ENCODE assay signal across 11 cellular contexts in genomic region chr5:56211298-56211865, GRCh38. TPM values are rescaled to one million over a fixed set of nuclear protein-coding genes. Genes with fewer than 3 reads are reported as not detected.
DNase-seq lines count a peak whose midpoint lies in the region; ATAC-seq, FAIRE-seq and TF ChIP-seq lines count a peak whose summit lies in the region.
"Had no signal": no experiment of that assay in that cellular context is flagged by ENCODE, and none has a peak within 500 bp of the region (broad histone marks: within the 10 kb centered on the region; RNA-seq: fewer than 3 reads in every experiment).

No MANE protein-coding gene starts in this region.

- no peak overlapping the region for H3K4me3 ChIP-seq in fibroblast of mammary gland (ENCODE audit: control insufficient read depth, low read depth, low read length)
- no peak overlapping the region for H3K4me3 ChIP-seq in neuronal stem cell (ENCODE audit: low read length in 2 of 2)

- H2BK15ac ChIP-seq in neuronal stem cell (ENCODE audit: low read length), result no peak overlapping the region

- ATAC-seq in HG02623 (IDR thresholded peaks at IDR 0.05; ENCODE audit: unreplicated experiment), result no peak

- WGBS in neuronal stem cell (ENCODE audit: extremely low coverage in 2 of 2, insufficient read length in 2 of 2, insufficient replicate concordance in 1 of 2), 2 donors, result no CpG with 5 or more reads among the region's 2 CpGs

- peak overlapping the region; percentile 14 for H3K27ac ChIP-seq in neuronal stem cell (replicated peaks; ENCODE audit: low read length)

- no peak overlapping the region for H2AK5ac ChIP-seq in neuronal stem cell (ENCODE audit: low read depth, low read length)

- H2BK5ac ChIP-seq in neuronal stem cell (ENCODE audit: low read length), result no peak overlapping the region

- H4K8ac ChIP-seq in neuronal stem cell (ENCODE audit: low read depth, low read length), result no peak overlapping the region

- no peak overlapping the region for H3K4ac ChIP-seq in neuronal stem cell (ENCODE audit: low read length)

- peaks cover 3 to 5% of the 10 kb centered on the region in 2 donors for H3K9me3 ChIP-seq in neuronal stem cell (replicated peaks in 1 of 2; ENCODE audit: control insufficient read depth in 2 of 2, insufficient read depth in 1 of 2, low read depth in 1 of 2, low read length in 2 of 2)

- in situ Hi-C loops in GM13977 (cut with MboI; ENCODE audit: low pct_unique_long_range_greater_than_20kb, low sequenced_read_pairs, unreplicated experiment), result no loop called here

- no peak overlapping the region for H3K14ac ChIP-seq in neuronal stem cell (ENCODE audit: low read length)

- no peak overlapping the region for H2BK12ac ChIP-seq in neuronal stem cell (ENCODE audit: low read length)

- no peak overlapping the region for H2BK120ac ChIP-seq in neuronal stem cell (ENCODE audit: low read depth, low read length)

- DNase-seq in COLO829 (ENCODE audit: low spot score) (peak; percentile 68), RCC 7860 (ENCODE audit: low spot score) (peak; percentile 87), fibroblast of mammary gland (ENCODE audit: low read depth) (peak; percentile 91), neuronal stem cell (ENCODE audit: low spot score) (peak; percentile 46), GM13977 (ENCODE audit: low spot score) (no peak), NCI-H748 (lab: John Stamatoyannopoulos, UW; ENCODE audit: unreplicated experiment) (no peak)
- no peak for DNase-seq in activated naive CD4-positive, alpha-beta T cell (lab: John Stamatoyannopoulos, UW)
- DNase-seq: activated B cell treated with CpG ODN at 0.5 μM for 24 hours, DMS 273 treated with DMSO at 0.1 percent for 48 hours, midbrain had no signal

- no peaks in the 10 kb centered on the region for H3K27me3 ChIP-seq in neuronal stem cell (ENCODE audit: control insufficient read depth in 3 of 3, insufficient read depth in 3 of 3, low read depth in 1 of 3, low read length in 3 of 3)

- no peaks in the 10 kb centered on the region for H3K36me3 ChIP-seq in neuronal stem cell (replicated peaks in 1 of 2; ENCODE audit: control insufficient read depth in 2 of 2, insufficient read depth in 2 of 2, low read length in 2 of 2)

- no peak overlapping the region for H3K23ac ChIP-seq in neuronal stem cell (ENCODE audit: low read depth, low read length, poor library complexity)

- no peaks in the 10 kb centered on the region for H3K79me1 ChIP-seq in neuronal stem cell (ENCODE audit: low read depth, low read length)

- peak; percentile 88 for FAIRE-seq in RCC 7860 (lab: Jason Lieb, UNC)

- no peak overlapping the region for H2AFZ ChIP-seq in neuronal stem cell (ENCODE audit: low read length)

- H3K18ac ChIP-seq in neuronal stem cell (ENCODE audit: low read length), result no peak overlapping the region

- H3K9ac ChIP-seq in neuronal stem cell (ENCODE audit: low read depth, low read length, poor library complexity), result no peak overlapping the region

- no peak for TF ChIP-seq CTCF in fibroblast of mammary gland (conservative IDR thresholded peaks at IDR 0.05; ENCODE audit: control insufficient read depth, insufficient read depth, low read depth, low read length)
- no peak for TF ChIP-seq CTCF in GM13977 (IDR thresholded peaks at IDR 0.05; ENCODE audit: extremely low read depth, insufficient read depth, missing control alignments)

- H4K91ac ChIP-seq in neuronal stem cell (ENCODE audit: low read depth, low read length, poor library complexity), result no peak overlapping the region

- no peak overlapping the region for H3K4me2 ChIP-seq in neuronal stem cell (ENCODE audit: insufficient read depth, low read length, poor library complexity, severe bottlenecking)

- H3K4me1 ChIP-seq in neuronal stem cell (ENCODE audit: control insufficient read depth in 2 of 2, insufficient read depth in 1 of 2, low read depth in 1 of 2, low read length in 2 of 2), result peaks cover 2 to 12% of the 10 kb centered on the region in 2 donors

RNA-seq across cellular contexts. Expression of gene ANKRD55, which starts 21.7 kb away (rescaled TPM):
- polyA plus RNA-seq in neuronal stem cell (2013, experiment 1 of 2), result not detected
- polyA plus RNA-seq in neuronal stem cell (2013, experiment 2 of 2), result not detected

Comparison
In these comparisons a context has a peak if more than half of its experiments do, and no peak if none do; other contexts are left out.
1. DNase-seq: peak in COLO829 (single experiment), RCC 7860 (single experiment), fibroblast of mammary gland (single experiment) and neuronal stem cell (single experiment); none in activated naive CD4-positive, alpha-beta T cell (0 of 4), GM13977 (single experiment) and NCI-H748 (single experiment).